Comparison of ENCODE assay signal across 14 cellular contexts in the genomic region with DNA sequence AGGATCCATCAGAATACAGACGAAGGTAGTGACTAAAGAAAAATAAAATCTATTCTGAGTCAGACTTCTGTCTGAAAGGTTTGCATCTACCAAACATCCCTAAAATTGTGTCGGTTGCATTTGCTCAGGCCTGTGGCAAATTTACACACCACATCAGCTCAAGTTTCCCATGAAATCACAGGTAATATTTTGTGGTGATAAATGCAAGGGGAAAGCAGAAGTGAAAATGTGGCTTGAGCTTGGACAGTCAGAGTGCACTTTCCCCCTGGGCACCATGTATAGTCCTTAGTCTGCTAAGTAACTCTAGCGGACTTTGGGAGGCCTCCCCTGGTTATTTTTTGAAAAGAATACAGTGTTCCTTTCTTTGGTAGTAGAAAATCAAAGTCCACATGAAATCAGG.
DNase-seq lines count a peak whose midpoint lies in the region; ATAC-seq lines count a peak whose summit lies in the region.
"Had no signal": no experiment of that assay in that cellular context is flagged by ENCODE, and none has a peak within 500 bp of the region (broad histone marks: within the 10 kb centered on the region; RNA-seq: fewer than 3 reads in every experiment).

No MANE protein-coding gene starts in this region.

- no peak overlapping the region for H3K4me3 Mint-ChIP-seq in stimulated activated naive B cell treated with anti-CD40 and anti-IgM and Interleukin-4, amounts not matched to agents 10 μg/mL and 1 μg/mL and 100 μg/mL, for 72 hours
- H3K4me3 Mint-ChIP-seq in activated T-cell treated with anti-CD3 and anti-CD28 coated beads, Interleukin-2, amount 50 U/mL, for 24 hours = no peak overlapping the region
- H3K4me3 Mint-ChIP-seq: activated T-helper 17 cell treated with anti-CD3 and anti-CD28 coated beads, Interleukin-2, amount 50 U/mL, for 72 hours; effector memory CD8-positive, alpha-beta T cell; naive B cell had no signal

- DNase-seq in stimulated activated naive B cell treated with anti-CD40 and anti-IgM and Interleukin-4, amounts not matched to agents 10 μg/mL and 1 μg/mL and 100 μg/mL, for 72 hours = no peak
- DNase-seq in SW480 (ENCODE audit: low spot score) = no peak
- DNase-seq in globus pallidus (ENCODE audit: low spot score) = no peak
- no peak for DNase-seq in activated T-cell treated with anti-CD3 and anti-CD28 coated beads, Interleukin-2, amount 50 U/mL, for 24 hours
- DNase-seq: effector memory CD8-positive, alpha-beta T cell; naive B cell; NCI-H2029; thyroid gland had no signal

- H3K4me1 Mint-ChIP-seq in stimulated activated naive B cell treated with anti-CD40 and anti-IgM and Interleukin-4, amounts not matched to agents 10 μg/mL and 1 μg/mL and 100 μg/mL, for 72 hours = peaks cover 0 to 2% of the 10 kb centered on the region in 2 donors
- no peaks in the 10 kb centered on the region for H3K4me1 Mint-ChIP-seq in activated T-cell treated with anti-CD3 and anti-CD28 coated beads, Interleukin-2, amount 50 U/mL, for 24 hours (ENCODE audit: low read depth)
- H3K4me1 Mint-ChIP-seq: activated T-helper 17 cell treated with anti-CD3 and anti-CD28 coated beads, Interleukin-2, amount 50 U/mL, for 72 hours; naive B cell had no signal

- ATAC-seq in GM19023 (IDR thresholded peaks at IDR 0.05; ENCODE audit: unreplicated experiment) (peak; percentile 67), GM21723 (IDR thresholded peaks at IDR 0.05; ENCODE audit: unreplicated experiment) (peak; percentile 68), HG03280 (IDR thresholded peaks at IDR 0.05; ENCODE audit: unreplicated experiment) (peak; percentile 49)
- peak; percentile 65 to 79 for ATAC-seq in stimulated activated naive B cell treated with anti-CD40 and anti-IgM and Interleukin-4, amounts not matched to agents 10 μg/mL and 1 μg/mL and 100 μg/mL, for 72 hours (replicated peaks)
- ATAC-seq: activated CD4-positive, CD25-positive, alpha-beta regulatory T cell treated with anti-CD3 and anti-CD28 coated beads, Interleukin-2, amount 50 U/mL, for 24 hours; activated T-helper 17 cell treated with anti-CD3 and anti-CD28 coated beads, Interleukin-2, amount 50 U/mL, for 72 hours; effector memory CD8-positive, alpha-beta T cell; K562 had no signal

- H3K36me3 Mint-ChIP-seq in stimulated activated naive B cell treated with anti-CD40 and anti-IgM and Interleukin-4, amounts not matched to agents 10 μg/mL and 1 μg/mL and 100 μg/mL, for 72 hours = no peaks in the 10 kb centered on the region
- H3K36me3 Mint-ChIP-seq in activated T-cell treated with anti-CD3 and anti-CD28 coated beads, Interleukin-2, amount 50 U/mL, for 24 hours (ENCODE audit: low read depth) = no peaks in the 10 kb centered on the region
- H3K36me3 Mint-ChIP-seq: naive B cell had no signal

- no peak overlapping the region for H3K27ac Mint-ChIP-seq in stimulated activated naive B cell treated with anti-CD40 and anti-IgM and Interleukin-4, amounts not matched to agents 10 μg/mL and 1 μg/mL and 100 μg/mL, for 72 hours
- H3K27ac Mint-ChIP-seq in activated T-cell treated with anti-CD3 and anti-CD28 coated beads, Interleukin-2, amount 50 U/mL, for 24 hours = no peak overlapping the region
- H3K27ac Mint-ChIP-seq: activated T-helper 17 cell treated with anti-CD3 and anti-CD28 coated beads, Interleukin-2, amount 50 U/mL, for 72 hours; effector memory CD8-positive, alpha-beta T cell; naive B cell had no signal

- no peaks in the 10 kb centered on the region for H3K9me3 Mint-ChIP-seq in stimulated activated naive B cell treated with anti-CD40 and anti-IgM and Interleukin-4, amounts not matched to agents 10 μg/mL and 1 μg/mL and 100 μg/mL, for 72 hours
- no peaks in the 10 kb centered on the region for H3K9me3 Mint-ChIP-seq in activated T-cell treated with anti-CD3 and anti-CD28 coated beads, Interleukin-2, amount 50 U/mL, for 24 hours
- H3K9me3 Mint-ChIP-seq: activated T-helper 17 cell treated with anti-CD3 and anti-CD28 coated beads, Interleukin-2, amount 50 U/mL, for 72 hours had no signal

- H3K27me3 Mint-ChIP-seq in stimulated activated naive B cell treated with anti-CD40 and anti-IgM and Interleukin-4, amounts not matched to agents 10 μg/mL and 1 μg/mL and 100 μg/mL, for 72 hours = no peaks in the 10 kb centered on the region
- no peaks in the 10 kb centered on the region for H3K27me3 Mint-ChIP-seq in activated T-cell treated with anti-CD3 and anti-CD28 coated beads, Interleukin-2, amount 50 U/mL, for 24 hours
- H3K27me3 Mint-ChIP-seq: effector memory CD8-positive, alpha-beta T cell had no signal
